Comparison of ENCODE assay signal across 8 cellular contexts in genomic region chr17:44865231-44865660, GRCh38. TPM values are rescaled to one million over a fixed set of nuclear protein-coding genes. Genes with fewer than 3 reads are reported as not detected.
DNase-seq lines count a peak whose midpoint lies in the region; ATAC-seq and TF ChIP-seq lines count a peak whose summit lies in the region.

No MANE protein-coding gene starts in this region.

- no peaks in the 10 kb centered on the region for H3K4me1 Mint-ChIP-seq in naive thymus-derived CD4-positive, alpha-beta T cell

- intact Hi-C loops in esophagus squamous epithelium (cut with DNase I): loop anchor here (5.0 kb wide), 1 partner anchor 88 kb away; no protein-coding TSS in a partner anchor
- intact Hi-C loops in naive thymus-derived CD4-positive, alpha-beta T cell (cut with micrococcal nuclease): loop anchor here (1.0 kb wide), 3 partner anchors 86 to 332 kb away; no protein-coding TSS in a partner anchor

- H3K27ac Mint-ChIP-seq in naive thymus-derived CD4-positive, alpha-beta T cell: no peak overlapping the region

- CTCF ChIA-PET in naive thymus-derived CD4-positive, alpha-beta T cell (lab: Charles Lee): interaction anchor here (0.6 to 10.7 kb wide), 4 partner anchors 13 to 1196 kb away, joined by 3 to 146 read pairs (median 4); no protein-coding TSS in a partner anchor

- peaks cover 7 to 97% (median 38%) of the 10 kb centered on the region in 3 donors for H3K36me3 ChIP-seq in esophagus squamous epithelium
- H3K36me3 ChIP-seq in naive thymus-derived CD4-positive, alpha-beta T cell (ENCODE audit: control insufficient read depth in 2 of 3, insufficient read depth in 3 of 3, low read length in 3 of 3): peaks cover 12 to 86% (median 39%) of the 10 kb centered on the region in 3 experiments

- in situ Hi-C loops in KBM-7 (cut with MboI; ENCODE audit: low pct_unique_long_range_greater_than_20kb, low sequenced_read_pairs): no loop called here

- H3K4me3 ChIP-seq in esophagus squamous epithelium: no peak overlapping the region
- no peak overlapping the region for H3K4me3 ChIP-seq in naive thymus-derived CD4-positive, alpha-beta T cell (ENCODE audit: low read length)

- no peak overlapping the region for H3K27ac ChIP-seq in esophagus squamous epithelium
- H3K27ac ChIP-seq in naive thymus-derived CD4-positive, alpha-beta T cell (ENCODE audit: low read depth, low read length): no peak overlapping the region

- DNase-seq in COR-L47 (lab: John Stamatoyannopoulos, UW) (peak; percentile 52), KBM-7 (peak; percentile 84), OCI-M1 (lab: John Stamatoyannopoulos, UW) (peak; percentile 75), activated T-cell treated with anti-CD3 and anti-CD28 coated beads for 24 hours (ENCODE audit: low read depth) (peak; percentile 60), esophagus squamous epithelium (lab: John Stamatoyannopoulos, UW) (no peak)
- peak; percentile 37 to 76 (median 65) for DNase-seq in naive thymus-derived CD4-positive, alpha-beta T cell
- peak; percentile 43 for DNase-seq in stimulated activated CD8-positive, alpha-beta memory T cell treated with anti-CD3 and anti-CD28 coated beads, Interleukin-7, amount 100 ng/mL, for 24 hours (ENCODE audit: low read depth)

- H3K36me3 Mint-ChIP-seq in naive thymus-derived CD4-positive, alpha-beta T cell: peaks cover 7 to 46% (median 20%) of the 10 kb centered on the region in 5 donors

- no peaks in the 10 kb centered on the region for H3K9me3 Mint-ChIP-seq in naive thymus-derived CD4-positive, alpha-beta T cell

- no peak for TF ChIP-seq POLR2A in esophagus squamous epithelium (IDR thresholded peaks at IDR 0.05)

- 63 to 70% methylated on average over 1 of the region's 1 CpG for WGBS in esophagus squamous epithelium, 2 donors

- no peaks in the 10 kb centered on the region for H3K4me1 ChIP-seq in esophagus squamous epithelium
- no peaks in the 10 kb centered on the region for H3K4me1 ChIP-seq in naive thymus-derived CD4-positive, alpha-beta T cell (ENCODE audit: control insufficient read depth in 2 of 2, insufficient read depth in 2 of 2, low read length in 2 of 2)

- no peaks in the 10 kb centered on the region for H3K27me3 ChIP-seq in esophagus squamous epithelium
- no peaks in the 10 kb centered on the region for H3K27me3 ChIP-seq in naive thymus-derived CD4-positive, alpha-beta T cell (ENCODE audit: control insufficient read depth in 2 of 2, insufficient read depth in 2 of 2, low read length in 2 of 2)

- H3K4me3 Mint-ChIP-seq in naive thymus-derived CD4-positive, alpha-beta T cell: no peak overlapping the region

- no peaks in the 10 kb centered on the region for H3K9me3 ChIP-seq in esophagus squamous epithelium
- H3K9me3 ChIP-seq in naive thymus-derived CD4-positive, alpha-beta T cell (ENCODE audit: control insufficient read depth in 2 of 3, low read length in 3 of 3): no peaks in the 10 kb centered on the region

- POLR2A ChIA-PET in naive thymus-derived CD4-positive, alpha-beta T cell (lab: Charles Lee): interaction anchor here (0.6 to 1.5 kb wide), 2 partner anchors 10 to 90 kb away, joined by 3 to 5 read pairs; no protein-coding TSS in a partner anchor

- peak; percentile 46 to 93 (median 82) for TF ChIP-seq CTCF in esophagus squamous epithelium (IDR thresholded peaks at IDR 0.05)

- no peaks in the 10 kb centered on the region for H3K27me3 Mint-ChIP-seq in naive thymus-derived CD4-positive, alpha-beta T cell

- ATAC-seq in naive thymus-derived CD4-positive, alpha-beta T cell: peak; percentile 86
- no peak for ATAC-seq in GM21576 (IDR thresholded peaks at IDR 0.05; ENCODE audit: unreplicated experiment)

RNA-seq across cellular contexts. Expression of gene HIGD1B, which starts 17.6 kb away (rescaled TPM):
- 1 to 10 TPM in 3 of 4 donors, not detected in 1; 1.5 to 5.5 (median 2.3) TPM for total RNA-seq in esophagus squamous epithelium
- not detected for total RNA-seq in naive thymus-derived CD4-positive, alpha-beta T cell
- polyA plus RNA-seq in naive thymus-derived CD4-positive, alpha-beta T cell: not detected

RNA-seq across cellular contexts. Expression of gene EFTUD2, which starts 34.0 kb away (rescaled TPM):
- total RNA-seq in esophagus squamous epithelium: 10 to 100 TPM; 53.4 to 85.7 (median 59.8) TPM
- total RNA-seq in naive thymus-derived CD4-positive, alpha-beta T cell: 100 to 1,000 TPM in 4 of 5 experiments, 10 to 100 TPM in 1; 94.3 to 157 (median 120) TPM
- 10 to 100 TPM; 53.1 to 68.2 TPM for polyA plus RNA-seq in naive thymus-derived CD4-positive, alpha-beta T cell

RNA-seq across cellular contexts. Expression of gene GJC1, which starts 35.2 kb away (rescaled TPM):
- total RNA-seq in esophagus squamous epithelium: 1 to 10 TPM; 1.2 to 5.9 (median 1.6) TPM
- total RNA-seq in naive thymus-derived CD4-positive, alpha-beta T cell: 1 to 10 TPM in 1 of 5 experiments, under 1 TPM in 1, not detected in 3; 0.20 to 1.4 TPM
- not detected for polyA plus RNA-seq in naive thymus-derived CD4-positive, alpha-beta T cell

RNA-seq across cellular contexts. Expression of gene GFAP, which starts 50.1 kb away (rescaled TPM):
- not detected for total RNA-seq in esophagus squamous epithelium
- not detected for total RNA-seq in naive thymus-derived CD4-positive, alpha-beta T cell
- under 1 TPM in 1 of 2 donors, not detected in 1; 0.16 TPM for polyA plus RNA-seq in naive thymus-derived CD4-positive, alpha-beta T cell
